ENCODE assay signal across 17 cellular contexts in the genomic region with DNA sequence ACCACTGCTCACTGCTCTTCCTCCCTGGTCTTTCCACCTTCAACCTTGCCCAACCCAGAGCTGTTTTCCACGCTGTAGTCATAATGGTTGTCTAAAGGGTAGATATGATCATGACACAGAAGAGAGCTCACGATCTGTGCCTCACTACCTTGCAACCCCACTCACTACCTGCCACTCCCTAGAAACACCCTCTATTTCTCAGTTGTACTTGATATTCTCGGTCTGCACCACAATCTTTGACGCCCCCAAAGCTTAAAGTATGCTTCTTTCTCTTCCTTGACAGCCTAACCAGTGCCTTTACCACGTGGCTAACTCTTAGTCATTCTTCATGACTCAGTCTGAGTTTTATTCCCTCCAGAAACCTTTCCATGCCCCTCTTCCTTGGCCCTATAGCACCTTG. TPM values are rescaled to one million over a fixed set of nuclear protein-coding genes. Genes with fewer than 3 reads are reported as not detected.
DNase-seq lines count a peak whose midpoint lies in the region; ATAC-seq and TF ChIP-seq lines count a peak whose summit lies in the region.
"Had no signal": no experiment of that assay in that cellular context is flagged by ENCODE, and none has a peak within 500 bp of the region (broad histone marks: within the 10 kb centered on the region; RNA-seq: fewer than 3 reads in every experiment).

No MANE protein-coding gene starts in this region.

- intact Hi-C loops in activated CD4-positive, alpha-beta T cell treated with anti-CD3 and anti-CD28 coated beads, Interleukin-2, amount 10 ng/mL, durations not matched to agents 24 days and 14 days (cut with micrococcal nuclease), result loop anchor here (10.0 kb wide), 5 partner anchors 162 to 1808 kb away; a partner anchor contains a TSS
- intact Hi-C loops in psoas muscle (cut with DNase I), result no loop called here

- DNase-seq in activated CD4-positive, alpha-beta T cell treated with anti-CD3 and anti-CD28 coated beads, Interleukin-2, amount 10 ng/mL, durations not matched to agents 24 days and 14 days, result peak; percentile 58
- no peak for DNase-seq in activated CD4-positive, alpha-beta T cell treated with anti-CD3 and anti-CD28 coated beads for 1 hour
- DNase-seq in RKO (ENCODE audit: low spot score) (peak; percentile 10), NCI-H82 (lab: John Stamatoyannopoulos, UW) (no peak), psoas muscle (no peak), occipital lobe (lab: John Stamatoyannopoulos, UW) (no peak)
- peak; percentile 38 for DNase-seq in stimulated activated CD4-positive, alpha-beta T cell treated with anti-CD3 and anti-CD28 coated beads, Interleukin-4, amount 100 ng/mL, for 24 hours
- DNase-seq: KG1, left lung, natural killer cell, NCI-H1694 had no signal

- peaks cover 18% of the 10 kb centered on the region for H3K4me1 Mint-ChIP-seq in activated CD4-positive, alpha-beta T cell treated with anti-CD3 and anti-CD28 coated beads, Interleukin-2, amount 10 ng/mL, durations not matched to agents 24 days and 14 days
- peaks cover 56% of the 10 kb centered on the region for H3K4me1 Mint-ChIP-seq in brain

- H3K27ac ChIP-seq in psoas muscle, result no peak overlapping the region
- H3K27ac ChIP-seq: hepatocyte, left lung had no signal

- TF ChIP-seq CTCF in brain (conservative IDR thresholded peaks at IDR 0.05), result no peak
- TF ChIP-seq CTCF in psoas muscle (IDR thresholded peaks at IDR 0.05), result no peak

- H3K4me3 ChIP-seq in psoas muscle, result no peak overlapping the region
- H3K4me3 ChIP-seq: hepatocyte had no signal

- H3K27ac Mint-ChIP-seq in activated CD4-positive, alpha-beta T cell treated with anti-CD3 and anti-CD28 coated beads, Interleukin-2, amount 10 ng/mL, durations not matched to agents 24 days and 14 days, result peak overlapping the region; percentile 42
- peak overlapping the region in 2 of 5 experiments; percentile 8 to 12 for H3K27ac Mint-ChIP-seq in brain
- H3K27ac Mint-ChIP-seq: dendritic cell treated with granulocyte-macrophage colony-stimulating factor and Interleukin-4, amounts not matched to agents 40 ng/mL and 50 ng/mL, for 4 days had no signal

- H3K36me3 Mint-ChIP-seq in activated CD4-positive, alpha-beta T cell treated with anti-CD3 and anti-CD28 coated beads, Interleukin-2, amount 10 ng/mL, durations not matched to agents 24 days and 14 days (ENCODE audit: low read depth), result no peaks in the 10 kb centered on the region
- no peaks in the 10 kb centered on the region for H3K36me3 Mint-ChIP-seq in brain
- H3K36me3 Mint-ChIP-seq: natural killer cell had no signal

- no peaks in the 10 kb centered on the region for H3K4me1 ChIP-seq in psoas muscle

- WGBS in psoas muscle, 3 donors, result 83 to 86% (median 84%) methylated on average over 5 of the region's 5 CpGs

- H3K9me3 Mint-ChIP-seq in activated CD4-positive, alpha-beta T cell treated with anti-CD3 and anti-CD28 coated beads, Interleukin-2, amount 10 ng/mL, durations not matched to agents 24 days and 14 days, result peaks cover 6% of the 10 kb centered on the region
- no peaks in the 10 kb centered on the region for H3K9me3 Mint-ChIP-seq in brain
- H3K9me3 Mint-ChIP-seq: dendritic cell treated with granulocyte-macrophage colony-stimulating factor and Interleukin-4, amounts not matched to agents 40 ng/mL and 50 ng/mL, for 4 days; natural killer cell had no signal

- H3K36me3 ChIP-seq in psoas muscle (ENCODE audit: insufficient read depth in 1 of 2, low read depth in 1 of 2), result no peaks in the 10 kb centered on the region
- H3K36me3 ChIP-seq: left lung had no signal

- peak overlapping the region; percentile 2 for H3K4me3 Mint-ChIP-seq in activated CD4-positive, alpha-beta T cell treated with anti-CD3 and anti-CD28 coated beads, Interleukin-2, amount 10 ng/mL, durations not matched to agents 24 days and 14 days
- peak overlapping the region; percentile 90 to 93 (median 91) for H3K4me3 Mint-ChIP-seq in brain
- H3K4me3 Mint-ChIP-seq: dendritic cell treated with granulocyte-macrophage colony-stimulating factor and Interleukin-4, amounts not matched to agents 40 ng/mL and 50 ng/mL, for 4 days had no signal

- no peaks in the 10 kb centered on the region for H3K9me3 ChIP-seq in psoas muscle
- H3K9me3 ChIP-seq: left lung had no signal

- H3K27me3 ChIP-seq in psoas muscle (ENCODE audit: insufficient read depth in 3 of 3, low read length in 2 of 3), result peaks cover 0 to 5% (median 0%) of the 10 kb centered on the region in 3 donors

- ATAC-seq in psoas muscle, result no peak
- ATAC-seq: esophagus mucosa, HCT116, left lung, sciatic nerve had no signal

- H3K27me3 Mint-ChIP-seq in activated CD4-positive, alpha-beta T cell treated with anti-CD3 and anti-CD28 coated beads, Interleukin-2, amount 10 ng/mL, durations not matched to agents 24 days and 14 days, result peaks cover 23% of the 10 kb centered on the region
- peaks cover 3% of the 10 kb centered on the region for H3K27me3 Mint-ChIP-seq in brain

RNA-seq across cellular contexts. Expression of a gene that starts 9.0 kb away (rescaled TPM):
- total RNA-seq in activated CD4-positive, alpha-beta T cell treated with anti-CD3 and anti-CD28 coated beads, Interleukin-2, amount 10 ng/mL, durations not matched to agents 24 days and 14 days, result not detected in 2 replicates
- polyA plus RNA-seq in brain (ENCODE audit: insufficient read depth, low read depth, low replicate concordance), result 69.9 TPM
- total RNA-seq in psoas muscle, result under 1 TPM in 1 of 4 donors, not detected in 3; 0.02 TPM
- polyA plus RNA-seq in psoas muscle, result under 1 TPM in 2 of 3 donors, not detected in 1; 0.01 to 0.05 TPM
- total RNA-seq in occipital lobe, result 69.1 TPM
- total RNA-seq: natural killer cell had no signal
- polyA plus RNA-seq: hepatocyte had no signal

Comparison
In these comparisons a context has a peak if more than half of its experiments do, and no peak if none do; other contexts are left out.
1. DNase-seq: peak in activated CD4-positive, alpha-beta T cell treated with anti-CD3 and anti-CD28 coated beads, Interleukin-2, amount 10 ng/mL, durations not matched to agents 24 days and 14 days (single experiment), RKO (single experiment) and stimulated activated CD4-positive, alpha-beta T cell treated with anti-CD3 and anti-CD28 coated beads, Interleukin-4, amount 100 ng/mL, for 24 hours (single experiment); none in activated CD4-positive, alpha-beta T cell treated with anti-CD3 and anti-CD28 coated beads for 1 hour (single experiment), NCI-H82 (single experiment), psoas muscle (0 of 2) and occipital lobe (single experiment).
2. RNA of a gene that starts 9.0 kb away (total RNA-seq): 69.1 TPM in occipital lobe (single experiment); 0.02 TPM in psoas muscle and not detected in activated CD4-positive, alpha-beta T cell treated with anti-CD3 and anti-CD28 coated beads, Interleukin-2, amount 10 ng/mL, durations not matched to agents 24 days and 14 days; every median in the first group is over 10 times any median in the second.